8 cellular contexts compared by ENCODE assay signal in genomic region chr5:133111299-133111698, GRCh38. TPM values are rescaled to one million over a fixed set of nuclear protein-coding genes. Genes with fewer than 3 reads are reported as not detected.
A peak's percentile ranks its signal among the peaks of the same experiment; 100 is the strongest.
DNase-seq lines count a peak whose midpoint lies in the region; ATAC-seq, FAIRE-seq and TF ChIP-seq lines count a peak whose summit lies in the region.

No MANE protein-coding gene starts in this region.

- TF ChIP-seq CTCF in AG10803 (conservative IDR thresholded peaks at IDR 0.05; ENCODE audit: low read length): peak; percentile 93
- peak; percentile 73 to 97 (median 90) for TF ChIP-seq CTCF in heart right ventricle (IDR thresholded peaks at IDR 0.05)

- 1% methylated on average over 9 of the region's 9 CpGs for WGBS in heart right ventricle, 2 donors

- no peak overlapping the region for H3K27ac ChIP-seq in heart right ventricle

- no peaks in the 10 kb centered on the region for H3K9me3 Mint-ChIP-seq in T-cell
- H3K9me3 Mint-ChIP-seq in activated naive CD8-positive, alpha-beta T cell treated with anti-CD3 and anti-CD28 coated beads, Interleukin-2, amount 50 U/mL, for 24 hours: no peaks in the 10 kb centered on the region

- ATAC-seq in T-cell (replicated peaks in 1 of 4): peak; percentile 68 to 79 (median 72)
- ATAC-seq in activated naive CD8-positive, alpha-beta T cell treated with anti-CD3 and anti-CD28 coated beads, Interleukin-2, amount 50 U/mL, for 24 hours: peak; percentile 63
- ATAC-seq in heart right ventricle: peak; percentile 48 to 84 (median 79)
- no peak for ATAC-seq in HG03139 (IDR thresholded peaks at IDR 0.05; ENCODE audit: unreplicated experiment)

- CTCF ChIA-PET in T-cell (lab: Charles Lee): interaction anchor here (0.6 to 2.3 kb wide), 7 partner anchors 17 to 759 kb away, joined by 3 to 14 read pairs (median 3); no protein-coding TSS in a partner anchor

- no peak overlapping the region for H3K27ac Mint-ChIP-seq in T-cell
- H3K27ac Mint-ChIP-seq in activated naive CD8-positive, alpha-beta T cell treated with anti-CD3 and anti-CD28 coated beads, Interleukin-2, amount 50 U/mL, for 24 hours: no peak overlapping the region

- no peak overlapping the region for H3K4me3 ChIP-seq in AG10803 (ENCODE audit: low read length)
- no peak overlapping the region for H3K4me3 ChIP-seq in heart right ventricle

- peaks cover 0 to 9% (median 0%) of the 10 kb centered on the region in 9 donors for H3K4me1 ChIP-seq in heart right ventricle

- peak; percentile 83 for FAIRE-seq in GM19239 (lab: Jason Lieb, UNC)

- intact Hi-C loops in heart right ventricle (cut with DNase I): loop anchor here in 9 of 10 donors (2.0 to 10.0 kb wide), 13 partner anchors 134 to 834 kb away; partner anchors contain the start of gene FSTL4 (in 1 of the 9)

- no peaks in the 10 kb centered on the region for H3K36me3 Mint-ChIP-seq in T-cell
- H3K36me3 Mint-ChIP-seq in activated naive CD8-positive, alpha-beta T cell treated with anti-CD3 and anti-CD28 coated beads, Interleukin-2, amount 50 U/mL, for 24 hours (ENCODE audit: low read depth): peaks cover 1% of the 10 kb centered on the region

- POLR2A ChIA-PET in T-cell (lab: Charles Lee): no interaction called here

- H3K4me3 Mint-ChIP-seq in T-cell: no peak overlapping the region
- no peak overlapping the region for H3K4me3 Mint-ChIP-seq in activated naive CD8-positive, alpha-beta T cell treated with anti-CD3 and anti-CD28 coated beads, Interleukin-2, amount 50 U/mL, for 24 hours

- peaks cover 0 to 11% (median 0%) of the 10 kb centered on the region in 7 donors for H3K27me3 ChIP-seq in heart right ventricle

- H3K9me3 ChIP-seq in heart right ventricle: no peaks in the 10 kb centered on the region

- peaks cover 21 to 28% (median 27%) of the 10 kb centered on the region in 3 donors for H3K4me1 Mint-ChIP-seq in T-cell
- H3K4me1 Mint-ChIP-seq in activated naive CD8-positive, alpha-beta T cell treated with anti-CD3 and anti-CD28 coated beads, Interleukin-2, amount 50 U/mL, for 24 hours: peaks cover 29% of the 10 kb centered on the region

- H3K27me3 Mint-ChIP-seq in T-cell: no peaks in the 10 kb centered on the region
- no peaks in the 10 kb centered on the region for H3K27me3 Mint-ChIP-seq in activated naive CD8-positive, alpha-beta T cell treated with anti-CD3 and anti-CD28 coated beads, Interleukin-2, amount 50 U/mL, for 24 hours

- DNase-seq in AG10803 (ENCODE audit: low read depth): peak; percentile 80
- peak; percentile 81 for DNase-seq in GM19239 (ENCODE audit: insufficient read length, low spot score)
- DNase-seq in NCI-H1105 (lab: John Stamatoyannopoulos, UW): peak; percentile 20
- DNase-seq in T-cell: peak; percentile 44 to 82 (median 72)
- peak; percentile 86 for DNase-seq in activated naive CD8-positive, alpha-beta T cell treated with anti-CD3 and anti-CD28 coated beads, Interleukin-2, amount 50 U/mL, for 24 hours
- peak; percentile 79 to 85 for DNase-seq in heart right ventricle
- DNase-seq in pulmonary artery endothelial cell (ENCODE audit: low read depth, low spot score): peak; percentile 53

- H3K36me3 ChIP-seq in heart right ventricle: no peaks in the 10 kb centered on the region

RNA-seq across cellular contexts. Expression of gene HSPA4, which starts 59.5 kb away (rescaled TPM):
- total RNA-seq in T-cell (10 to 100 TPM; 47.0 to 55.3 (median 48.1) TPM), heart right ventricle (100 to 1,000 TPM in 6 of 10 donors, 10 to 100 TPM in 4; 79.6 to 156 (median 111) TPM), pulmonary artery endothelial cell (120 and 163 TPM in 2 replicates)
- 100 to 1,000 TPM in 1 of 2 donors, 10 to 100 TPM in 1; 44.9 to 179 TPM for polyA plus RNA-seq in heart right ventricle

Comparison
In these comparisons a context has a peak if more than half of its experiments do, and no peak if none do; other contexts are left out.
1. DNase-seq: peak in every context shown above with its lines; median percentile 86 in activated naive CD8-positive, alpha-beta T cell treated with anti-CD3 and anti-CD28 coated beads, Interleukin-2, amount 50 U/mL, for 24 hours; 82 in heart right ventricle; 81 in GM19239; 80 in AG10803; 72 in T-cell; 53 in pulmonary artery endothelial cell; 20 in NCI-H1105.